ENCODE assay signal across 29 cellular contexts in genomic region chr7:116490351-116490750, GRCh38. TPM values are rescaled to one million over a fixed set of nuclear protein-coding genes. Genes with fewer than 3 reads are reported as not detected.
DNase-seq lines count a peak whose midpoint lies in the region; ATAC-seq, FAIRE-seq and TF ChIP-seq lines count a peak whose summit lies in the region.
"Had no signal": no experiment of that assay in that cellular context is flagged by ENCODE, and none has a peak within 500 bp of the region (broad histone marks: within the 10 kb centered on the region; RNA-seq: fewer than 3 reads in every experiment).

No MANE protein-coding gene starts in this region.

- TF ChIP-seq EP300 in K562 (IDR thresholded peaks at IDR 0.05; ENCODE audit: low read length): no peak

- TF ChIP-seq RAD21 in IMR-90 (IDR thresholded peaks at IDR 0.05; ENCODE audit: low read length) (no peak), K562 (CRISPR knock-in tag; conservative IDR thresholded peaks at IDR 0.05 in 1 of 2, IDR thresholded peaks at IDR 0.05 in 1 of 2) (no peak)

- H3K4me2 ChIP-seq in IMR-90 (ENCODE audit: low read depth, low read length) (no peak overlapping the region), K562 (ENCODE audit: insufficient read depth, low read length) (no peak overlapping the region)

- H2AK5ac ChIP-seq in IMR-90 (ENCODE audit: low read depth, low read length): no peak overlapping the region

- H2AFZ ChIP-seq in ACC112 (ENCODE audit: low read length, unreplicated experiment): peak overlapping the region; percentile 18
- H2AFZ ChIP-seq in IMR-90 (replicated peaks; ENCODE audit: low read length, poor library complexity): no peak overlapping the region
- peak overlapping the region; percentile 85; the same call in 1 of the 2 replicates for H2AFZ ChIP-seq in K562 (ENCODE audit: low read depth, low read length)
- H2AFZ ChIP-seq: GM23248 had no signal

- H3K79me1 ChIP-seq in IMR-90 (ENCODE audit: low read depth in 1 of 2, low read length in 2 of 2): peaks cover 2 to 5% of the 10 kb centered on the region in 2 experiments; a peak in 2 of 4 replicates

- H4K91ac ChIP-seq in IMR-90 (ENCODE audit: insufficient read depth, low read depth, low read length): no peak overlapping the region

- H3K9me1 ChIP-seq in IMR-90 (ENCODE audit: insufficient read depth, low read length) (peaks cover 4% of the 10 kb centered on the region; the same call in 1 of the 2 replicates), K562 (ENCODE audit: control insufficient read depth, insufficient read depth, low read length) (no peaks in the 10 kb centered on the region)

- no peak overlapping the region; the same call in 1 of the 2 replicates for H3K14ac ChIP-seq in IMR-90 (replicated peaks; ENCODE audit: low read depth, low read length)

- H2BK120ac ChIP-seq in IMR-90 (ENCODE audit: low read depth, low read length): peak overlapping the region; percentile 95; the same call in 1 of the 2 replicates

- H4K20me1 ChIP-seq in IMR-90 (ENCODE audit: insufficient read depth, low read length) (no peaks in the 10 kb centered on the region), K562 (replicated peaks; ENCODE audit: control insufficient read depth, insufficient read depth, low read length) (no peaks in the 10 kb centered on the region)

- H3K36me3 ChIP-seq in ACC112 (ENCODE audit: insufficient read depth, low read length): no peaks in the 10 kb centered on the region
- H3K36me3 ChIP-seq in IMR-90 (ENCODE audit: control insufficient read depth, insufficient read depth, low read length): no peaks in the 10 kb centered on the region
- H3K36me3 ChIP-seq in K562 (ENCODE audit: control insufficient read depth, insufficient read depth, low read length): no peaks in the 10 kb centered on the region
- no peaks in the 10 kb centered on the region for H3K36me3 ChIP-seq in subcutaneous abdominal adipose tissue (ENCODE audit: control insufficient read depth in 5 of 5, insufficient read depth in 5 of 5, low read length in 5 of 5)
- H3K36me3 ChIP-seq: BE2C, HAP-1, SJSA1 had no signal

- H3K4me3 ChIP-seq in ACC112 (ENCODE audit: low read depth, low read length) (no peak overlapping the region), IMR-90 (ENCODE audit: insufficient read depth, low read depth, low read length) (no peak overlapping the region), K562 (no peak overlapping the region), subcutaneous abdominal adipose tissue (ENCODE audit: low read depth in 1 of 5, low read length in 5 of 5) (no peak overlapping the region)
- H3K4me3 ChIP-seq: GM23248, HAP-1, SJSA1 had no signal

- BruUV-seq in IMR-90 (replicated peaks; lab: Mats Ljungman, UMichigan) (no TSS peak), K562 (replicated peaks; lab: Mats Ljungman, UMichigan) (no TSS peak)

- in situ Hi-C loops in IMR-90 (cut with MboI; ENCODE audit: low sequenced_read_pairs): no loop called here
- in situ Hi-C loops in K562 (cut with MboI): no loop called here

- peak overlapping the region; percentile 43; the same call in 1 of the 2 replicates for H3K18ac ChIP-seq in IMR-90 (ENCODE audit: low read depth, low read length)

- ATAC-seq in IMR-90 (ENCODE audit: low read depth) (peak; percentile 38; the same call in 1 of the 2 replicates), K562 (no peak), HG02884 (IDR thresholded peaks at IDR 0.05; ENCODE audit: unreplicated experiment) (no peak), HG03521 (IDR thresholded peaks at IDR 0.05; ENCODE audit: unreplicated experiment) (no peak)
- no peak for ATAC-seq in activated T-cell treated with anti-CD3 and anti-CD28 coated beads, Interleukin-2, amount 50 U/mL, for 72 hours (replicated peaks in 1 of 2)
- ATAC-seq: PC-3, T-cell had no signal

- POLR2A ChIA-PET in IMR-90 (lab: Charles Lee; ENCODE audit: unreplicated experiment) (no interaction called here), K562 (lab: Yijun Ruan, JAX) (no interaction called here)

- DNase-seq in IMR-90: no peak
- no peak for DNase-seq in K562 (ENCODE audit: extremely low read depth in 1 of 4, low spot score in 3 of 4)
- DNase-seq in medulla oblongata (ENCODE audit: extremely low spot score): no peak
- no peak for DNase-seq in activated T-cell treated with anti-CD3 and anti-CD28 coated beads, Interleukin-2, amount 50 U/mL, for 72 hours
- DNase-seq: BE2C; Calu3; CD8-positive, alpha-beta memory T cell; DMS153; DND-41; GM23248; Karpas-422; NCI-H1105; NCI-H1436 treated with DMSO at 0.1 percent for 48 hours; NCI-H1930; NCI-H2107; NCI-H524; NCI-H774; NK-92 treated with Interleukin-12 subunit alpha and Interleukin-12 subunit beta, amount 100 ng/mL, for 24 hours; PC-3; Right ventricle myocardium superior; T-cell had no signal

- dilution Hi-C loops in IMR-90 (cut with HindIII; ENCODE audit: low sequenced_read_pairs, unreplicated experiment): no loop called here

- peak overlapping the region; percentile 21; the same call in 1 of the 2 replicates for H3K23ac ChIP-seq in IMR-90 (ENCODE audit: low read depth, low read length)

- peak overlapping the region; percentile 98 for H2BK5ac ChIP-seq in IMR-90 (ENCODE audit: low read depth, low read length, poor library complexity, severe bottlenecking)

- H3K9ac ChIP-seq in IMR-90 (ENCODE audit: low read depth, low read length) (no peak overlapping the region), K562 (ENCODE audit: insufficient read depth in 1 of 2, low read depth in 2 of 2, low read length in 2 of 2) (no peak overlapping the region), subcutaneous abdominal adipose tissue (ENCODE audit: low read length in 5 of 5) (no peak overlapping the region)
- H3K9ac ChIP-seq: GM23248 had no signal

- H3K27me3 ChIP-seq in ACC112 (ENCODE audit: insufficient read depth, low read length): no peaks in the 10 kb centered on the region
- H3K27me3 ChIP-seq in IMR-90 (ENCODE audit: control insufficient read depth, insufficient read depth, low read length): no peaks in the 10 kb centered on the region
- H3K27me3 ChIP-seq in K562 (ENCODE audit: control insufficient read depth in 2 of 2, insufficient read depth in 2 of 2, low read length in 2 of 2): no peaks in the 10 kb centered on the region
- H3K27me3 ChIP-seq in subcutaneous abdominal adipose tissue (ENCODE audit: control insufficient read depth in 5 of 5, insufficient read depth in 4 of 5, low read length in 5 of 5): no peaks in the 10 kb centered on the region
- H3K27me3 ChIP-seq: BE2C, SJSA1 had no signal

- CTCF ChIA-PET in IMR-90 (lab: Yijun Ruan, JAX): no interaction called here
- CTCF ChIA-PET in K562 (lab: Yijun Ruan, JAX; ENCODE audit: low intra/inter-chr PET ratio): no interaction called here

- no peak for TF ChIP-seq POLR2A in IMR-90 (IDR thresholded peaks at IDR 0.05; ENCODE audit: low read depth, low read length)
- TF ChIP-seq POLR2A in K562 (conservative IDR thresholded peaks at IDR 0.05): no peak

- H3K4me1 Mint-ChIP-seq in activated T-cell treated with anti-CD3 and anti-CD28 coated beads, Interleukin-2, amount 50 U/mL, for 72 hours (ENCODE audit: low read depth): no peaks in the 10 kb centered on the region
- H3K4me1 Mint-ChIP-seq: CD8-positive, alpha-beta memory T cell; T-cell had no signal

- peak; percentile 23 for FAIRE-seq in K562 (lab: Jason Lieb, UNC)

- H3K56ac ChIP-seq in IMR-90 (ENCODE audit: extremely low read depth, insufficient read depth, low read length): no peak overlapping the region

- H2AK9ac ChIP-seq in IMR-90 (replicated peaks; ENCODE audit: low read depth, low read length, poor library complexity): no peak overlapping the region

- H2BK15ac ChIP-seq in IMR-90 (ENCODE audit: low read depth, low read length): peak overlapping the region; percentile 99; the same call in 1 of the 3 replicates

- peak overlapping the region; percentile 93; the same call in 1 of the 2 replicates for H3K4ac ChIP-seq in IMR-90 (ENCODE audit: low read depth, low read length)

- H3K36me3 Mint-ChIP-seq in activated T-cell treated with anti-CD3 and anti-CD28 coated beads, Interleukin-2, amount 50 U/mL, for 72 hours (ENCODE audit: insufficient read depth in 2 of 2): no peaks in the 10 kb centered on the region
- H3K36me3 Mint-ChIP-seq: CD14-positive monocyte; CD8-positive, alpha-beta memory T cell; T-cell had no signal

- H2BK20ac ChIP-seq in IMR-90 (ENCODE audit: low read depth, low read length): peak overlapping the region; percentile 65; the same call in 1 of the 2 replicates

- H3K27ac Mint-ChIP-seq in activated T-cell treated with anti-CD3 and anti-CD28 coated beads, Interleukin-2, amount 50 U/mL, for 72 hours: no peak overlapping the region
- H3K27ac Mint-ChIP-seq: CD14-positive monocyte; CD8-positive, alpha-beta memory T cell; T-cell had no signal

- TF ChIP-seq CTCF in IMR-90 (conservative IDR thresholded peaks at IDR 0.05; ENCODE audit: low read depth, low read length): no peak
- TF ChIP-seq CTCF in K562 (IDR thresholded peaks at IDR 0.05 in 2 of 3, conservative IDR thresholded peaks at IDR 0.05 in 1 of 3; ENCODE audit: insufficient read depth in 2 of 3, low read depth in 1 of 3, low read length in 3 of 3): no peak

- H3K79me2 ChIP-seq in ACC112 (ENCODE audit: control insufficient read depth, insufficient read depth, low read length, unreplicated experiment): no peaks in the 10 kb centered on the region
- H3K79me2 ChIP-seq in K562 (ENCODE audit: control insufficient read depth, insufficient read depth, low read length): no peaks in the 10 kb centered on the region

- H3K4me3 Mint-ChIP-seq in activated T-cell treated with anti-CD3 and anti-CD28 coated beads, Interleukin-2, amount 50 U/mL, for 72 hours: no peak overlapping the region
- H3K4me3 Mint-ChIP-seq: CD14-positive monocyte; CD8-positive, alpha-beta memory T cell; T-cell had no signal

- no peak overlapping the region for H4K8ac ChIP-seq in IMR-90 (ENCODE audit: low read depth in 2 of 2, low read length in 2 of 2)

- no CpG with 5 or more reads among the region's 2 CpGs for WGBS in IMR-90 (ENCODE audit: extremely low coverage in 2 of 2, insufficient read length in 1 of 2), 2 experiments
- WGBS in K562 (ENCODE audit: insufficient coverage, low coverage, missing lambda C conversion rate): 73% methylated on average over 2 of the region's 2 CpGs

- H4K5ac ChIP-seq in IMR-90 (ENCODE audit: low read depth, low read length): no peak overlapping the region

- intact Hi-C loops in IMR-90 (cut with micrococcal nuclease): loop anchor here (10.0 kb wide), 1 partner anchor 46 kb away; no protein-coding TSS in a partner anchor
- intact Hi-C loops in K562 (cut with micrococcal nuclease): no loop called here

- H3K4me1 ChIP-seq in ACC112 (ENCODE audit: control insufficient read depth, insufficient read depth, low read length, unreplicated experiment) (peaks cover 44% of the 10 kb centered on the region), IMR-90 (ENCODE audit: control insufficient read depth, insufficient read depth, low read length) (peaks cover 8% of the 10 kb centered on the region; the same call in 1 of the 2 replicates), K562 (replicated peaks in 1 of 2; ENCODE audit: control insufficient read depth in 2 of 2, insufficient read depth in 2 of 2, low read length in 2 of 2) (peaks cover 16 to 34% of the 10 kb centered on the region in 2 experiments; a peak in 4 of 5 replicates), subcutaneous abdominal adipose tissue (ENCODE audit: control insufficient read depth in 5 of 5, insufficient read depth in 5 of 5, low read length in 5 of 5) (peaks cover 0 to 41% (median 19%) of the 10 kb centered on the region in 5 donors)
- H3K4me1 ChIP-seq: BE2C had no signal

- H3K9me3 Mint-ChIP-seq in activated T-cell treated with anti-CD3 and anti-CD28 coated beads, Interleukin-2, amount 50 U/mL, for 72 hours: no peaks in the 10 kb centered on the region
- H3K9me3 Mint-ChIP-seq: T-cell had no signal

- peaks cover 45% of the 10 kb centered on the region for H3K27me3 Mint-ChIP-seq in activated T-cell treated with anti-CD3 and anti-CD28 coated beads, Interleukin-2, amount 50 U/mL, for 72 hours (ENCODE audit: low read depth)

- H3K27ac ChIP-seq in ACC112 (ENCODE audit: low read depth, low read length) (no peak overlapping the region), IMR-90 (ENCODE audit: insufficient read depth, low read length) (no peak overlapping the region), K562 (ENCODE audit: extremely low read depth, low read depth, low read length) (no peak overlapping the region), subcutaneous abdominal adipose tissue (ENCODE audit: low read depth, low read length) (peak overlapping the region; percentile 98)
- H3K27ac ChIP-seq: GM23248, HL-60 had no signal

- no peaks in the 10 kb centered on the region for H3K9me3 ChIP-seq in IMR-90 (ENCODE audit: control insufficient read depth, insufficient read depth, low read length)
- H3K9me3 ChIP-seq in K562 (replicated peaks; ENCODE audit: control insufficient read depth, insufficient read depth, low read depth, low read length): no peaks in the 10 kb centered on the region
- H3K9me3 ChIP-seq in subcutaneous abdominal adipose tissue (ENCODE audit: control insufficient read depth in 5 of 5, low read length in 5 of 5): no peaks in the 10 kb centered on the region
- H3K9me3 ChIP-seq: BE2C, HAP-1, SJSA1 had no signal

RNA-seq across cellular contexts. Expression of gene CAV2, which starts 9.2 kb away (rescaled TPM):
- total RNA-seq in IMR-90 (2012; rRNA removed) (199 and 217 TPM in 2 replicates), K562 (2014; rRNA removed) (30.0 and 32.4 TPM in 2 replicates), K562 (2014; rRNA removed; fragmentation: Illumina TruSeq; extraction: Trizol) (43.0 and 50.7 TPM in 2 replicates), K562 (2015; rRNA removed; fragmentation: Illumina TruSeq; extraction: Trizol) (43.9 and 49.3 TPM in 2 replicates), K562 (2021) (36.4 and 38.3 TPM in 2 replicates)
- polyA plus RNA-seq in IMR-90 (2012; rRNA removed) (217 and 265 TPM in 2 replicates), K562 (2011; rRNA removed) (109 and 137 TPM in 2 replicates), K562 (2014; fragmentation: Illumina TruSeq; extraction: Trizol) (34.1 and 41.4 TPM in 2 replicates), K562 (2014; fragmentation: Nextera tagmentation; extraction: Ambion mirVana) (10 to 100 TPM; 16.1 to 16.5 TPM), K562 (2014; rRNA removed) (30.3 and 31.8 TPM in 2 replicates)
- 110 and 169 TPM in 2 replicates for polyA plus RNA-seq in IMR-90 (2012; cell fraction: cytosol; rRNA removed)
- 42.8 and 115 TPM in 2 replicates for polyA plus RNA-seq in IMR-90 (2012; cell fraction: nucleus; rRNA removed; ENCODE audit: low replicate concordance)
- total RNA-seq in K562 (2011; cell fraction: chromatin; rRNA removed; ENCODE audit: low replicate concordance): 38.0 and 48.6 TPM in 2 replicates
- total RNA-seq in K562 (2011; cell fraction: nucleolus; rRNA removed): 45.0 and 46.4 TPM in 2 replicates
- total RNA-seq in K562 (2011; cell fraction: nucleoplasm; rRNA removed): 52.1 and 67.7 TPM in 2 replicates
- 80.8 and 129 TPM in 2 replicates for polyA plus RNA-seq in K562 (2011; cell fraction: cytosol; rRNA removed)
- polyA plus RNA-seq in K562 (2011; cell fraction: nucleus; rRNA removed): 57.6 and 71.3 TPM in 2 replicates
- polyA plus RNA-seq in K562 (2012): 25.3 and 39.5 TPM in 2 replicates
- 119 and 144 TPM in 2 replicates for polyA minus RNA-seq in K562 (2011; rRNA and poly(A)+ RNA removed)
- 58.1 and 68.9 TPM in 2 replicates for polyA minus RNA-seq in K562 (2011; cell fraction: cytosol; rRNA and poly(A)+ RNA removed)
- 39.6 and 59.2 TPM in 2 replicates for polyA minus RNA-seq in K562 (2011; cell fraction: nucleus; rRNA and poly(A)+ RNA removed)
- not detected for total RNA-seq in activated T-cell treated with anti-CD3 and anti-CD28 coated beads, Interleukin-2, amount 50 U/mL, for 72 hours
- total RNA-seq: CD8-positive, alpha-beta memory T cell had no signal
- polyA plus RNA-seq: CD8-positive, alpha-beta memory T cell had no signal

RNA-seq across cellular contexts. Expression of gene CAV1, which starts 34.5 kb away (rescaled TPM):
- total RNA-seq in IMR-90 (2012; rRNA removed): 1,496 and 1,592 TPM in 2 replicates
- 1,549 and 1,808 TPM in 2 replicates for polyA plus RNA-seq in IMR-90 (2012; rRNA removed)
- 1,102 and 4,328 TPM in 2 replicates for polyA plus RNA-seq in IMR-90 (2012; cell fraction: cytosol; rRNA removed)
- polyA plus RNA-seq in IMR-90 (2012; cell fraction: nucleus; rRNA removed; ENCODE audit: low replicate concordance): 319 and 633 TPM in 2 replicates
- 0.79 and 1.5 TPM in 2 replicates for total RNA-seq in K562 (2011; cell fraction: chromatin; rRNA removed; ENCODE audit: low replicate concordance)
- 1.2 TPM in 1 of 2 replicates, not detected in the other for total RNA-seq in K562 (2011; cell fraction: nucleolus; rRNA removed)
- total RNA-seq in K562 (2011; cell fraction: nucleoplasm; rRNA removed): 1.5 TPM in 1 of 2 replicates, not detected in the other
- total RNA-seq in K562 (2014; rRNA removed): 0.08 and 1.1 TPM in 2 replicates
- 0.16 and 0.29 TPM in 2 replicates for total RNA-seq in K562 (2014; rRNA removed; fragmentation: Illumina TruSeq; extraction: Trizol)
- 0.40 and 0.64 TPM in 2 replicates for total RNA-seq in K562 (2015; rRNA removed; fragmentation: Illumina TruSeq; extraction: Trizol)
- 1.0 and 1.5 TPM in 2 replicates for total RNA-seq in K562 (2021)
- polyA plus RNA-seq in K562 (2011; rRNA removed): 1.5 and 2.5 TPM in 2 replicates
- polyA plus RNA-seq in K562 (2011; cell fraction: cytosol; rRNA removed): 4.8 and 4.9 TPM in 2 replicates
- 1.9 and 3.3 TPM in 2 replicates for polyA plus RNA-seq in K562 (2011; cell fraction: nucleus; rRNA removed)
- 0.51 and 0.55 TPM in 2 replicates for polyA plus RNA-seq in K562 (2012)
- 0.62 and 0.86 TPM in 2 replicates for polyA plus RNA-seq in K562 (2014; fragmentation: Illumina TruSeq; extraction: Trizol)
- polyA plus RNA-seq in K562 (2014; fragmentation: Nextera tagmentation; extraction: Ambion mirVana): under 1 TPM; 0.63 to 0.82 TPM
- polyA plus RNA-seq in K562 (2014; rRNA removed): 0.08 and 0.49 TPM in 2 replicates
- polyA minus RNA-seq in K562 (2011; rRNA and poly(A)+ RNA removed): 3.4 and 5.0 TPM in 2 replicates
- 0.76 and 2.1 TPM in 2 replicates for polyA minus RNA-seq in K562 (2011; cell fraction: cytosol; rRNA and poly(A)+ RNA removed)
- polyA minus RNA-seq in K562 (2011; cell fraction: nucleus; rRNA and poly(A)+ RNA removed): 1.00 and 1.2 TPM in 2 replicates
- total RNA-seq in activated T-cell treated with anti-CD3 and anti-CD28 coated beads, Interleukin-2, amount 50 U/mL, for 72 hours: 1 to 10 TPM in 1 of 2 donors, under 1 TPM in 1; 0.25 to 2.7 TPM
- polyA plus RNA-seq: CD14-positive monocyte; CD8-positive, alpha-beta memory T cell had no signal

Comparison
In these comparisons a context has a peak if more than half of its experiments do, and no peak if none do; other contexts are left out.
1. RNA of gene CAV2, which starts 9.2 kb away (total RNA-seq): 199 to 217 TPM in IMR-90 and 30.0 to 67.7 TPM in K562; not detected in activated T-cell treated with anti-CD3 and anti-CD28 coated beads, Interleukin-2, amount 50 U/mL, for 72 hours; every median in the first group is over 10 times any median in the second.
2. RNA of gene CAV1, which starts 34.5 kb away (total RNA-seq): 1,496 to 1,592 TPM in IMR-90; 0.25 to 2.7 TPM in activated T-cell treated with anti-CD3 and anti-CD28 coated beads, Interleukin-2, amount 50 U/mL, for 72 hours and 0.08 to 1.5 TPM in K562; every median in the first group is over 100 times any median in the second.